Comparison of ENCODE assay signal across 8 cellular contexts in the genomic region with DNA sequence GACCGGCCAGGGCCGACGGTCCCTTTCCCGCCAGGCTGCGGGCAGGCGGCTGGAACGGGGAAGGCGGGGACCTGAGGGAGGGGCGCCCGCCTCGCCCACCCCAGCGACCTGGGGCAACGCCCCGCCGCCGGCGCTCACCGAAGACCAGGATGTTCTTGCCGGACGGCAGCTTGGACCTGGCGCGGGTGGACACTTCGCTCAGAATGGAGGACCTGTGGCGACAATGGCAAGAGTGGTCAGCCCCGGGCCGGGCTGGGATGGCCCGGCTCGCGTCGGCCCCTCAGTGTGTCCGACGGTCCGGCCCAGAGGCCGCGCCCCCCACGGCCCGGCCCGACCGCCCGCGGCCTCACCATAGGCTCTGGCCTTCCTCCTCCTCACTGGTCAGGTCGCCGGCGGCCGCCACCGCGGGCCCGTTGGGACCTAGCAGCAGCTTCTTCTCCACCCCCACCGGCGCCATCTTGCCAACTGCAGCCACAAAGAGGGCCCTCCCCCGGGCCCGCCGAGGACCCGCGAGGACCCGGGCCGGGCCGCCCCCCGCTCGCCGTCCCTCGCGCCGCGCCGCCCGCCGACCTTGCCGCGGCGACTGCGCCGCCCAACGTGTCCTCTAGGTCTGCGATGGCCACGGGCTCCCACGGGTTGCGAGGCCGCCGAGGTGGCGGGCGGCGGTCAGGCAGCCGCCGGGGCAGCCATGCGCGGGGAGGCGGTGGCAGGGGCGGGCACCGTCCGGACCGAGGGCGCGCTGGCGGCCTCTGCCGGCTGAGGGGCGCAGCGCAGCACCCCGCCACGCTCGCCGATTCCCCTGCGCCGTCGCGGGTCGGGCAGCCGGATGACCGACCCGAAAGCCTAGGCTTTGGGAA. TPM values are rescaled to one million over a fixed set of nuclear protein-coding genes. Genes with fewer than 3 reads are reported as not detected.
DNase-seq lines count a peak whose midpoint lies in the region; ATAC-seq, FAIRE-seq and TF ChIP-seq lines count a peak whose summit lies in the region.

A gene (minus strand): TSS at position 475 of the 857 bp plus-strand sequence. CDS start 18 bp downstream, at position 457.

- peak within 1 kb of the TSS; percentile 88 for H3K4me2 ChIP-seq in smooth muscle cell

- peak within 1 kb of the TSS; percentile 65 for H3K27ac ChIP-seq in smooth muscle cell (ENCODE audit: low read depth)

- ATAC-seq in HG02884 (IDR thresholded peaks at IDR 0.05; ENCODE audit: unreplicated experiment) (peak; percentile 85), WTC11 (peak; percentile 94)

- WGBS in smooth muscle cell (ENCODE audit: low lambda C conversion rate): under 1% methylated on average over 86 of the region's 110 CpGs

- peaks cover 21% of the 10 kb centered on the region for H3K27me3 Mint-ChIP-seq in WTC11 (ENCODE audit: low read depth)

- peaks cover 45% of the 10 kb centered on the region for H4K20me1 ChIP-seq in smooth muscle cell (ENCODE audit: low read depth)

- peak within 1 kb of the TSS; percentile 98 for H3K4me3 ChIP-seq in bronchial epithelial cell (ENCODE audit: low read depth, low read length)
- H3K4me3 ChIP-seq in smooth muscle cell: peak within 1 kb of the TSS; percentile 99

- peaks cover 25% of the 10 kb centered on the region for H3K4me1 Mint-ChIP-seq in WTC11

- TF ChIP-seq CTCF in WTC11 (IDR thresholded peaks at IDR 0.05) (peak; percentile 74), bronchial epithelial cell (IDR thresholded peaks at IDR 0.05; ENCODE audit: insufficient read depth, low read length, severe bottlenecking) (peak; percentile 70), smooth muscle cell (IDR thresholded peaks at IDR 0.05; ENCODE audit: borderline replicate concordance, insufficient read depth, poor library complexity, severe bottlenecking) (peak; percentile 63)

- H3K36me3 ChIP-seq in bronchial epithelial cell (ENCODE audit: control insufficient read depth, insufficient read depth, low read length) (peaks cover 7% of the 10 kb centered on the region), smooth muscle cell (ENCODE audit: low read depth) (no peaks in the 10 kb centered on the region)

- no peak for FAIRE-seq in bronchial epithelial cell (lab: Jason Lieb, UNC)

- CTCF ChIA-PET in WTC11 (lab: Charles Lee): interaction anchor here (0.6 to 4.6 kb wide), 25 partner anchors 10 to 143 kb away, joined by 3 to 29 read pairs (median 4); a partner anchor contains a TSS

- H3K79me2 ChIP-seq in smooth muscle cell (ENCODE audit: low read depth): peaks cover 51% of the 10 kb centered on the region

- peak within 1 kb of the TSS; percentile 87 for H3K4me3 Mint-ChIP-seq in WTC11

- H3K36me3 Mint-ChIP-seq in WTC11: peaks cover 32% of the 10 kb centered on the region

- POLR2A ChIA-PET in WTC11 (lab: Charles Lee): interaction anchor here (1.0 kb wide), 1 partner anchor 29 kb away, joined by 4 read pairs; no protein-coding TSS in a partner anchor

- no peaks in the 10 kb centered on the region for H3K9me3 Mint-ChIP-seq in WTC11

- H2AFZ ChIP-seq in smooth muscle cell (ENCODE audit: low read depth): peak within 1 kb of the TSS; percentile 97

- no peaks in the 10 kb centered on the region for H3K9me3 ChIP-seq in smooth muscle cell (replicated peaks; ENCODE audit: low read depth)

- DNase-seq in NK-92 treated with Interleukin-12 subunit alpha and Interleukin-12 subunit beta, amount 100 ng/mL, for 24 hours (lab: John Stamatoyannopoulos, UW): peak; percentile 62
- DNase-seq in NK-92 (lab: John Stamatoyannopoulos, UW; ENCODE audit: unreplicated experiment): no peak
- peak; percentile 45 for DNase-seq in NCI-H2107 (lab: John Stamatoyannopoulos, UW)
- DNase-seq in WTC11 (ENCODE audit: low spot score): peak; percentile 77
- peak; percentile 33 for DNase-seq in bronchial epithelial cell (ENCODE audit: low read depth)
- peak; percentile 98 for DNase-seq in iPS-NIHi7 (ENCODE audit: extremely low spot score)
- peak; percentile 72 for DNase-seq in smooth muscle cell (lab: John Stamatoyannopoulos, UW; ENCODE audit: unreplicated experiment)

- peak within 1 kb of the TSS; percentile 81 for H3K27ac Mint-ChIP-seq in WTC11

- peak within 1 kb of the TSS; percentile 99 for H3K9ac ChIP-seq in smooth muscle cell (ENCODE audit: low read depth)

- no peaks in the 10 kb centered on the region for H3F3A ChIP-seq in smooth muscle cell (ENCODE audit: low read depth)

- H3K27me3 ChIP-seq in bronchial epithelial cell (ENCODE audit: control insufficient read depth, insufficient read depth, low read length) (no peaks in the 10 kb centered on the region), smooth muscle cell (ENCODE audit: low read depth) (no peaks in the 10 kb centered on the region)

- H3K4me1 ChIP-seq in smooth muscle cell (ENCODE audit: low read depth): peaks cover 13% of the 10 kb centered on the region

TF ChIP-seq in WTC11, 78 proteins besides CTCF, POLR2A, EP300 and RAD21 (continues in another document):
- TF ChIP-seq, protein P1, sequence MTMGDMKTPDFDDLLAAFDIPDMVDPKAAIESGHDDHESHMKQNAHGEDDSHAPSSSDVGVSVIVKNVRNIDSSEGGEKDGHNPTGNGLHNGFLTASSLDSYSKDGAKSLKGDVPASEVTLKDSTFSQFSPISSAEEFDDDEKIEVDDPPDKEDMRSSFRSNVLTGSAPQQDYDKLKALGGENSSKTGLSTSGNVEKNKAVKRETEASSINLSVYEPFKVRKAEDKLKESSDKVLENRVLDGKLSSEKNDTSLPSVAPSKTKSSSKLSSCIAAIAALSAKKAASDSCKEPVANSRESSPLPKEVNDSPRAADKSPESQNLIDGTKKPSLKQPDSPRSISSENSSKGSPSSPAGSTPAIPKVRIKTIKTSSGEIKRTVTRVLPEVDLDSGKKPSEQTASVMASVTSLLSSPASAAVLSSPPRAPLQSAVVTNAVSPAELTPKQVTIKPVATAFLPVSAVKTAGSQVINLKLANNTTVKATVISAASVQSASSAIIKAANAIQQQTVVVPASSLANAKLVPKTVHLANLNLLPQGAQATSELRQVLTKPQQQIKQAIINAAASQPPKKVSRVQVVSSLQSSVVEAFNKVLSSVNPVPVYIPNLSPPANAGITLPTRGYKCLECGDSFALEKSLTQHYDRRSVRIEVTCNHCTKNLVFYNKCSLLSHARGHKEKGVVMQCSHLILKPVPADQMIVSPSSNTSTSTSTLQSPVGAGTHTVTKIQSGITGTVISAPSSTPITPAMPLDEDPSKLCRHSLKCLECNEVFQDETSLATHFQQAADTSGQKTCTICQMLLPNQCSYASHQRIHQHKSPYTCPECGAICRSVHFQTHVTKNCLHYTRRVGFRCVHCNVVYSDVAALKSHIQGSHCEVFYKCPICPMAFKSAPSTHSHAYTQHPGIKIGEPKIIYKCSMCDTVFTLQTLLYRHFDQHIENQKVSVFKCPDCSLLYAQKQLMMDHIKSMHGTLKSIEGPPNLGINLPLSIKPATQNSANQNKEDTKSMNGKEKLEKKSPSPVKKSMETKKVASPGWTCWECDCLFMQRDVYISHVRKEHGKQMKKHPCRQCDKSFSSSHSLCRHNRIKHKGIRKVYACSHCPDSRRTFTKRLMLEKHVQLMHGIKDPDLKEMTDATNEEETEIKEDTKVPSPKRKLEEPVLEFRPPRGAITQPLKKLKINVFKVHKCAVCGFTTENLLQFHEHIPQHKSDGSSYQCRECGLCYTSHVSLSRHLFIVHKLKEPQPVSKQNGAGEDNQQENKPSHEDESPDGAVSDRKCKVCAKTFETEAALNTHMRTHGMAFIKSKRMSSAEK (CRISPR knock-in tag; IDR thresholded peaks at IDR 0.05; ENCODE audit: borderline replicate concordance): peak; percentile 45; the same call in 1 of the 2 replicates
- TF ChIP-seq PRRX2 (CRISPR knock-in tag; IDR thresholded peaks at IDR 0.05): peak; percentile 68; the same call in 1 of the 2 replicates
- TF ChIP-seq, protein P2, sequence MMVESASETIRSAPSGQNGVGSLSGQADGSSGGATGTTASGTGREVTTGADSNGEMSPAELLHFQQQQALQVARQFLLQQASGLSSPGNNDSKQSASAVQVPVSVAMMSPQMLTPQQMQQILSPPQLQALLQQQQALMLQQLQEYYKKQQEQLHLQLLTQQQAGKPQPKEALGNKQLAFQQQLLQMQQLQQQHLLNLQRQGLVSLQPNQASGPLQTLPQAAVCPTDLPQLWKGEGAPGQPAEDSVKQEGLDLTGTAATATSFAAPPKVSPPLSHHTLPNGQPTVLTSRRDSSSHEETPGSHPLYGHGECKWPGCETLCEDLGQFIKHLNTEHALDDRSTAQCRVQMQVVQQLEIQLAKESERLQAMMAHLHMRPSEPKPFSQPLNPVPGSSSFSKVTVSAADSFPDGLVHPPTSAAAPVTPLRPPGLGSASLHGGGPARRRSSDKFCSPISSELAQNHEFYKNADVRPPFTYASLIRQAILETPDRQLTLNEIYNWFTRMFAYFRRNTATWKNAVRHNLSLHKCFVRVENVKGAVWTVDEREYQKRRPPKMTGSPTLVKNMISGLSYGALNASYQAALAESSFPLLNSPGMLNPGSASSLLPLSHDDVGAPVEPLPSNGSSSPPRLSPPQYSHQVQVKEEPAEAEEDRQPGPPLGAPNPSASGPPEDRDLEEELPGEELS (CRISPR knock-in tag; IDR thresholded peaks at IDR 0.05): peak; percentile 71; the same call in 1 of the 2 replicates
- no peak; the same call in none of the 2 replicates for TF ChIP-seq FOXK1 (CRISPR knock-in tag; IDR thresholded peaks at IDR 0.05)
- TF ChIP-seq, protein P3, sequence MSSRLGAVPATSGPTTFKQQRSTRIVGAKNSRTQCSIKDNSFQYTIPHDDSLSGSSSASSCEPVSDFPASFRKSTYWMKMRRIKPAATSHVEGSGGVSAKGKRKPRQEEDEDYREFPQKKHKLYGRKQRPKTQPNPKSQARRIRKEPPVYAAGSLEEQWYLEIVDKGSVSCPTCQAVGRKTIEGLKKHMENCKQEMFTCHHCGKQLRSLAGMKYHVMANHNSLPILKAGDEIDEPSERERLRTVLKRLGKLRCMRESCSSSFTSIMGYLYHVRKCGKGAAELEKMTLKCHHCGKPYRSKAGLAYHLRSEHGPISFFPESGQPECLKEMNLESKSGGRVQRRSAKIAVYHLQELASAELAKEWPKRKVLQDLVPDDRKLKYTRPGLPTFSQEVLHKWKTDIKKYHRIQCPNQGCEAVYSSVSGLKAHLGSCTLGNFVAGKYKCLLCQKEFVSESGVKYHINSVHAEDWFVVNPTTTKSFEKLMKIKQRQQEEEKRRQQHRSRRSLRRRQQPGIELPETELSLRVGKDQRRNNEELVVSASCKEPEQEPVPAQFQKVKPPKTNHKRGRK (CRISPR knock-in tag; IDR thresholded peaks at IDR 0.05; ENCODE audit: borderline replicate concordance): no peak
- TF ChIP-seq TEAD1 (CRISPR knock-in tag; IDR thresholded peaks at IDR 0.05): peak; percentile 55; the same call in 1 of the 2 replicates

RNA-seq across cellular contexts. Expression of the gene that starts here (rescaled TPM):
- total RNA-seq in WTC11 (2021) (82.7 to 89.8 TPM (median 89.7 TPM) in 3 replicates), bronchial epithelial cell (127 and 138 TPM in 2 replicates), smooth muscle cell (74.1 and 101 TPM in 2 replicates)
- polyA plus RNA-seq in smooth muscle cell: 90.8 and 134 TPM in 2 replicates
